20 cellular contexts compared by ENCODE assay signal in the genomic region with DNA sequence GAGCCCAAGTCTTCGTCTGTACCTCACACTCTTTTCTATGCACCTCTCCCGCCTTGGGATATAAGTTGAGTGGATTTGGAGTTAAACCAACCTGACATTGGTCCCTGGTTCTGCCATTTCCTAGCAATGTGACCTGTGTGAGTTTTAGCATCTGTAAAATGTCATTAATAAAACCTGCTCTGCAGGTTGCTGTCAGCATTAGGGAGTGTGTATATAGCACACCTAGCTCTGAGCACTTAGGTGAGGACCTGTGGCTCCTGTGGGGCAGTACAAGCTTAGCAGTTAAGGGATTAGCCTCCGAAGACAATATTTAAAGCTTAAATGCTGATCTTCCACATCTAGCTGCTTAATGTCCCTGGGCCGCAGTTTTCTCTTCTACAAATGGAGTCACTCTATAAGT.
"Had no signal": no experiment of that assay in that cellular context is flagged by ENCODE, and none has a peak within 500 bp of the region (broad histone marks: within the 10 kb centered on the region; RNA-seq: fewer than 3 reads in every experiment).

No MANE protein-coding gene starts in this region.

- ATAC-seq: Panc1, PC-3, T-cell had no signal

- H3K9me3 ChIP-seq: SK-N-SH had no signal

- DNase-seq: KBM-7, MV-4-11, NCI-H1048, NCI-H1105, NCI-H1417, NCI-H1436 treated with DMSO at 0.1 percent for 48 hours, NCI-H1694, NCI-H187 treated with DMSO at 0.1 percent for 48 hours, NCI-H2029 treated with DMSO at 0.1 percent for 48 hours, NCI-H2107, NCI-H2227 treated with DMSO at 0.1 percent for 48 hours, NCI-H524, NCI-H526 treated with DMSO at 0.1 percent for 48 hours, PC-3, SHP77, SK-N-SH, SW 1271, T-cell had no signal

- H3K27ac ChIP-seq: RWPE1 had no signal
